13 cellular contexts compared by ENCODE assay signal in genomic region chr4:112282860-112283667, GRCh38. TPM values are rescaled to one million over a fixed set of nuclear protein-coding genes. Genes with fewer than 3 reads are reported as not detected.
DNase-seq lines count a peak whose midpoint lies in the region; ATAC-seq, FAIRE-seq and TF ChIP-seq lines count a peak whose summit lies in the region.
"Had no signal": no experiment of that assay in that cellular context is flagged by ENCODE, and none has a peak within 500 bp of the region (broad histone marks: within the 10 kb centered on the region; RNA-seq: fewer than 3 reads in every experiment).

No MANE protein-coding gene starts in this region.

- no peak for TF ChIP-seq RAD21 in K562 (CRISPR knock-in tag; conservative IDR thresholded peaks at IDR 0.05 in 1 of 2, IDR thresholded peaks at IDR 0.05 in 1 of 2)

- H3K4me1 ChIP-seq in K562 (replicated peaks in 1 of 2; ENCODE audit: control insufficient read depth in 2 of 2, insufficient read depth in 2 of 2, low read length in 2 of 2) (peaks cover 7 to 11% of the 10 kb centered on the region in 2 experiments; a peak in 3 of 5 replicates), right cardiac atrium (ENCODE audit: control insufficient read depth, insufficient read depth, low read length) (no peaks in the 10 kb centered on the region)

- H3K9ac ChIP-seq in K562 (ENCODE audit: insufficient read depth in 1 of 2, low read depth in 2 of 2, low read length in 2 of 2), result no peak overlapping the region

- no peaks in the 10 kb centered on the region for H3K27me3 ChIP-seq in K562 (ENCODE audit: control insufficient read depth in 2 of 2, insufficient read depth in 2 of 2, low read length in 2 of 2)
- no peaks in the 10 kb centered on the region for H3K27me3 ChIP-seq in right cardiac atrium (ENCODE audit: control insufficient read depth, insufficient read depth)

- peaks cover 9% of the 10 kb centered on the region for H3K9me3 Mint-ChIP-seq in T-helper 2 cell treated with Interferon-gamma antibody and Interleukin-4, amounts not matched to agents 5 μg/mL and 100 μg/mL, for 36 hours
- H3K9me3 Mint-ChIP-seq in progenitor cell of endocrine pancreas (ENCODE audit: low read depth), result no peaks in the 10 kb centered on the region

- no peak for DNase-seq in T-helper 2 cell treated with Interferon-gamma antibody and Interleukin-4, amounts not matched to agents 5 μg/mL and 100 μg/mL, for 36 hours (ENCODE audit: low spot score)
- DNase-seq in T-helper 2 cell, result no peak
- no peak for DNase-seq in NB4 (ENCODE audit: low read depth)
- DNase-seq in K562 (ENCODE audit: extremely low read depth in 1 of 4, low spot score in 3 of 4), result no peak
- DNase-seq in progenitor cell of endocrine pancreas (ENCODE audit: low spot score, unreplicated experiment), result no peak
- DNase-seq in right cardiac atrium, result no peak
- DNase-seq: 8988T; DMS79; NCI-H1092 treated with DMSO at 0.1 percent for 48 hours; psoas muscle; stimulated activated CD4-positive, alpha-beta T cell treated with anti-CD3 and anti-CD28 coated beads, Interleukin-4, amount 100 ng/mL, for 4 hours had no signal

- H3K9me3 ChIP-seq in K562 (replicated peaks; ENCODE audit: control insufficient read depth, insufficient read depth, low read depth, low read length), result no peaks in the 10 kb centered on the region
- no peaks in the 10 kb centered on the region for H3K9me3 ChIP-seq in right cardiac atrium (ENCODE audit: control insufficient read depth, low read length)
- H3K9me3 ChIP-seq: psoas muscle had no signal

- no peaks in the 10 kb centered on the region for H3K27me3 Mint-ChIP-seq in T-helper 2 cell treated with Interferon-gamma antibody and Interleukin-4, amounts not matched to agents 5 μg/mL and 100 μg/mL, for 36 hours (ENCODE audit: low read depth)
- H3K27me3 Mint-ChIP-seq in progenitor cell of endocrine pancreas, result no peaks in the 10 kb centered on the region

- CTCF ChIA-PET in K562 (lab: Yijun Ruan, JAX; ENCODE audit: low intra/inter-chr PET ratio), result no interaction called here

- H3K9me1 ChIP-seq in K562 (ENCODE audit: control insufficient read depth, insufficient read depth, low read length), result no peaks in the 10 kb centered on the region

- intact Hi-C loops in K562 (cut with micrococcal nuclease), result no loop called here
- intact Hi-C loops in right cardiac atrium (cut with DNase I), result no loop called here

- peak overlapping the region; percentile 55 for H3K4me3 Mint-ChIP-seq in T-helper 2 cell treated with Interferon-gamma antibody and Interleukin-4, amounts not matched to agents 5 μg/mL and 100 μg/mL, for 36 hours
- H3K4me3 Mint-ChIP-seq in progenitor cell of endocrine pancreas (ENCODE audit: low read depth), result peak overlapping the region; percentile 48

- TF ChIP-seq EP300 in K562 (IDR thresholded peaks at IDR 0.05; ENCODE audit: low read length), result no peak

- H4K20me1 ChIP-seq in K562 (replicated peaks; ENCODE audit: control insufficient read depth, insufficient read depth, low read length), result no peaks in the 10 kb centered on the region

- POLR2A ChIA-PET in K562 (lab: Yijun Ruan, JAX), result no interaction called here

- in situ Hi-C loops in K562 (cut with MboI), result no loop called here

- WGBS in K562 (ENCODE audit: insufficient coverage, low coverage, missing lambda C conversion rate), result 67% methylated on average over 4 of the region's 4 CpGs
- 72% methylated on average over 4 of the region's 4 CpGs for WGBS in right cardiac atrium

- H3K79me2 ChIP-seq in K562 (ENCODE audit: control insufficient read depth, insufficient read depth, low read length), result peaks cover 12% of the 10 kb centered on the region; the same call in 2 of the 3 replicates

- FAIRE-seq in K562 (lab: Jason Lieb, UNC), result no peak

- H3K27ac ChIP-seq in K562 (ENCODE audit: extremely low read depth, low read depth, low read length), result no peak overlapping the region
- no peak overlapping the region for H3K27ac ChIP-seq in right cardiac atrium (ENCODE audit: low read length)
- H3K27ac ChIP-seq: psoas muscle had no signal

- H2AFZ ChIP-seq in K562 (ENCODE audit: low read depth, low read length), result no peak overlapping the region

- no peak for TF ChIP-seq CTCF in NB4 (IDR thresholded peaks at IDR 0.05; ENCODE audit: low read depth, low read length)
- TF ChIP-seq CTCF in K562 (IDR thresholded peaks at IDR 0.05 in 2 of 3, conservative IDR thresholded peaks at IDR 0.05 in 1 of 3; ENCODE audit: insufficient read depth in 2 of 3, low read depth in 1 of 3, low read length in 3 of 3), result no peak
- TF ChIP-seq CTCF in progenitor cell of endocrine pancreas (IDR thresholded peaks at IDR 0.05; ENCODE audit: unreplicated experiment), result no peak

- no TSS peak for BruUV-seq in K562 (replicated peaks; lab: Mats Ljungman, UMichigan)

- H3K36me3 Mint-ChIP-seq in T-helper 2 cell treated with Interferon-gamma antibody and Interleukin-4, amounts not matched to agents 5 μg/mL and 100 μg/mL, for 36 hours (ENCODE audit: low read depth), result peaks cover 24% of the 10 kb centered on the region
- peaks cover 8% of the 10 kb centered on the region for H3K36me3 Mint-ChIP-seq in progenitor cell of endocrine pancreas (ENCODE audit: insufficient read depth)

- no peak overlapping the region for H3K27ac Mint-ChIP-seq in T-helper 2 cell treated with Interferon-gamma antibody and Interleukin-4, amounts not matched to agents 5 μg/mL and 100 μg/mL, for 36 hours
- H3K27ac Mint-ChIP-seq in progenitor cell of endocrine pancreas, result no peak overlapping the region

- peaks cover 3% of the 10 kb centered on the region; the same call in 1 of the 3 replicates for H3K36me3 ChIP-seq in K562 (ENCODE audit: control insufficient read depth, insufficient read depth, low read length)

- peak overlapping the region; percentile 83 for H3K4me3 ChIP-seq in NB4 (ENCODE audit: low read depth, low read length)
- no peak overlapping the region for H3K4me3 ChIP-seq in K562
- no peak overlapping the region for H3K4me3 ChIP-seq in right cardiac atrium (ENCODE audit: low read length)

- peaks cover 44% of the 10 kb centered on the region for H3K4me1 Mint-ChIP-seq in T-helper 2 cell treated with Interferon-gamma antibody and Interleukin-4, amounts not matched to agents 5 μg/mL and 100 μg/mL, for 36 hours (ENCODE audit: low read depth)
- H3K4me1 Mint-ChIP-seq in progenitor cell of endocrine pancreas (ENCODE audit: low read depth), result peaks cover 22% of the 10 kb centered on the region

- no peak for TF ChIP-seq POLR2A in NB4 (IDR thresholded peaks at IDR 0.05; ENCODE audit: extremely low read depth, insufficient read length)
- TF ChIP-seq POLR2A in K562 (conservative IDR thresholded peaks at IDR 0.05), result no peak

- H3K4me2 ChIP-seq in K562 (ENCODE audit: insufficient read depth, low read length), result no peak overlapping the region

- ATAC-seq in K562 (no peak), GM19035 (IDR thresholded peaks at IDR 0.05; ENCODE audit: unreplicated experiment) (no peak), right cardiac atrium (no peak), HG02884 (IDR thresholded peaks at IDR 0.05; ENCODE audit: unreplicated experiment) (no peak)
- ATAC-seq: psoas muscle had no signal

RNA-seq across cellular contexts. Expression of gene TIFA, which starts 2.6 kb away (rescaled TPM):
- total RNA-seq in K562 (2011; cell fraction: chromatin; rRNA removed; ENCODE audit: low replicate concordance), result 1.9 and 4.1 TPM in 2 replicates
- 1.2 and 1.3 TPM in 2 replicates for total RNA-seq in K562 (2011; cell fraction: nucleolus; rRNA removed)
- 3.2 and 4.0 TPM in 2 replicates for total RNA-seq in K562 (2011; cell fraction: nucleoplasm; rRNA removed)
- total RNA-seq in K562 (2014; rRNA removed), result 4.2 and 5.5 TPM in 2 replicates
- total RNA-seq in K562 (2014; rRNA removed; fragmentation: Illumina TruSeq; extraction: Trizol), result 8.2 and 10.8 TPM in 2 replicates
- 5.5 and 5.6 TPM in 2 replicates for total RNA-seq in K562 (2015; rRNA removed; fragmentation: Illumina TruSeq; extraction: Trizol)
- 7.8 and 9.4 TPM in 2 replicates for total RNA-seq in K562 (2021)
- polyA plus RNA-seq in K562 (2011; rRNA removed), result 5.2 and 6.6 TPM in 2 replicates
- polyA plus RNA-seq in K562 (2011; cell fraction: cytosol; rRNA removed), result 0.76 and 1.8 TPM in 2 replicates
- polyA plus RNA-seq in K562 (2011; cell fraction: nucleus; rRNA removed), result 0.53 and 1.8 TPM in 2 replicates
- polyA plus RNA-seq in K562 (2012), result 3.2 and 9.3 TPM in 2 replicates
- 4.7 and 6.1 TPM in 2 replicates for polyA plus RNA-seq in K562 (2014; fragmentation: Illumina TruSeq; extraction: Trizol)
- 1 to 10 TPM; 1.7 to 2.0 TPM for polyA plus RNA-seq in K562 (2014; fragmentation: Nextera tagmentation; extraction: Ambion mirVana)
- polyA plus RNA-seq in K562 (2014; rRNA removed), result 3.0 and 6.6 TPM in 2 replicates
- 3.6 and 6.4 TPM in 2 replicates for polyA minus RNA-seq in K562 (2011; rRNA and poly(A)+ RNA removed)
- polyA minus RNA-seq in K562 (2011; cell fraction: cytosol; rRNA and poly(A)+ RNA removed), result 1.0 and 1.4 TPM in 2 replicates
- 1.9 and 4.2 TPM in 2 replicates for polyA minus RNA-seq in K562 (2011; cell fraction: nucleus; rRNA and poly(A)+ RNA removed)
- 10.4 TPM in 2 replicates for total RNA-seq in progenitor cell of endocrine pancreas
- 10 to 100 TPM; 11.6 to 35.9 (median 25.9) TPM for total RNA-seq in right cardiac atrium
- polyA plus RNA-seq in right cardiac atrium, result 14.5 TPM

RNA-seq across cellular contexts. Expression of gene ALPK1, which starts 14.1 kb away (rescaled TPM):
- 4.7 and 13.0 TPM in 2 replicates for total RNA-seq in K562 (2011; cell fraction: chromatin; rRNA removed; ENCODE audit: low replicate concordance)
- total RNA-seq in K562 (2011; cell fraction: nucleolus; rRNA removed), result 2.0 and 3.3 TPM in 2 replicates
- total RNA-seq in K562 (2011; cell fraction: nucleoplasm; rRNA removed), result 5.4 and 13.7 TPM in 2 replicates
- total RNA-seq in K562 (2014; rRNA removed), result 3.3 and 3.5 TPM in 2 replicates
- total RNA-seq in K562 (2014; rRNA removed; fragmentation: Illumina TruSeq; extraction: Trizol), result 6.9 and 7.3 TPM in 2 replicates
- 5.9 and 6.6 TPM in 2 replicates for total RNA-seq in K562 (2015; rRNA removed; fragmentation: Illumina TruSeq; extraction: Trizol)
- 5.5 and 6.1 TPM in 2 replicates for total RNA-seq in K562 (2021)
- 1.7 and 2.3 TPM in 2 replicates for polyA plus RNA-seq in K562 (2011; rRNA removed)
- 0.36 and 0.72 TPM in 2 replicates for polyA plus RNA-seq in K562 (2011; cell fraction: cytosol; rRNA removed)
- 3.0 and 4.1 TPM in 2 replicates for polyA plus RNA-seq in K562 (2011; cell fraction: nucleus; rRNA removed)
- 3.2 and 12.7 TPM in 2 replicates for polyA plus RNA-seq in K562 (2012)
- polyA plus RNA-seq in K562 (2014; fragmentation: Illumina TruSeq; extraction: Trizol), result 4.6 and 5.5 TPM in 2 replicates
- 1 to 10 TPM; 3.7 to 5.4 TPM for polyA plus RNA-seq in K562 (2014; fragmentation: Nextera tagmentation; extraction: Ambion mirVana)
- polyA plus RNA-seq in K562 (2014; rRNA removed), result 2.9 and 3.8 TPM in 2 replicates
- 1.9 and 4.3 TPM in 2 replicates for polyA minus RNA-seq in K562 (2011; rRNA and poly(A)+ RNA removed)
- 1.6 TPM in 1 of 2 replicates, not detected in the other for polyA minus RNA-seq in K562 (2011; cell fraction: cytosol; rRNA and poly(A)+ RNA removed)
- polyA minus RNA-seq in K562 (2011; cell fraction: nucleus; rRNA and poly(A)+ RNA removed), result 5.1 and 10.8 TPM in 2 replicates
- 1.4 and 1.8 TPM in 2 replicates for total RNA-seq in progenitor cell of endocrine pancreas
- total RNA-seq in right cardiac atrium, result 1 to 10 TPM; 7.7 to 8.9 (median 8.2) TPM
- 2.6 TPM for polyA plus RNA-seq in right cardiac atrium

RNA-seq across cellular contexts. Expression of gene AP1AR, which starts 51.5 kb away (rescaled TPM):
- 2.7 and 13.3 TPM in 2 replicates for total RNA-seq in K562 (2011; cell fraction: chromatin; rRNA removed; ENCODE audit: low replicate concordance)
- 3.4 and 5.0 TPM in 2 replicates for total RNA-seq in K562 (2011; cell fraction: nucleolus; rRNA removed)
- total RNA-seq in K562 (2011; cell fraction: nucleoplasm; rRNA removed), result 5.3 and 5.6 TPM in 2 replicates
- 12.2 and 14.7 TPM in 2 replicates for total RNA-seq in K562 (2014; rRNA removed)
- total RNA-seq in K562 (2014; rRNA removed; fragmentation: Illumina TruSeq; extraction: Trizol), result 18.4 and 20.4 TPM in 2 replicates
- 20.2 and 20.7 TPM in 2 replicates for total RNA-seq in K562 (2015; rRNA removed; fragmentation: Illumina TruSeq; extraction: Trizol)
- 14.0 and 20.0 TPM in 2 replicates for total RNA-seq in K562 (2021)
- polyA plus RNA-seq in K562 (2011; rRNA removed), result 9.4 and 11.3 TPM in 2 replicates
- 2.7 and 2.8 TPM in 2 replicates for polyA plus RNA-seq in K562 (2011; cell fraction: cytosol; rRNA removed)
- polyA plus RNA-seq in K562 (2011; cell fraction: nucleus; rRNA removed), result 5.2 and 6.6 TPM in 2 replicates
- polyA plus RNA-seq in K562 (2012), result 8.5 and 10.1 TPM in 2 replicates
- 11.3 and 11.6 TPM in 2 replicates for polyA plus RNA-seq in K562 (2014; fragmentation: Illumina TruSeq; extraction: Trizol)
- polyA plus RNA-seq in K562 (2014; fragmentation: Nextera tagmentation; extraction: Ambion mirVana), result 1 to 10 TPM; 2.6 to 2.7 TPM
- 14.6 and 16.5 TPM in 2 replicates for polyA plus RNA-seq in K562 (2014; rRNA removed)
- 9.0 and 10.2 TPM in 2 replicates for polyA minus RNA-seq in K562 (2011; rRNA and poly(A)+ RNA removed)
- 10.6 and 10.7 TPM in 2 replicates for polyA minus RNA-seq in K562 (2011; cell fraction: cytosol; rRNA and poly(A)+ RNA removed)
- 7.5 and 13.9 TPM in 2 replicates for polyA minus RNA-seq in K562 (2011; cell fraction: nucleus; rRNA and poly(A)+ RNA removed)
- 17.0 and 18.6 TPM in 2 replicates for total RNA-seq in progenitor cell of endocrine pancreas
- total RNA-seq in right cardiac atrium, result 10 to 100 TPM in 3 of 4 donors, 1 to 10 TPM in 1; 9.8 to 11.6 (median 10.9) TPM
- 6.1 TPM for polyA plus RNA-seq in right cardiac atrium
